Comparison of ENCODE assay signal across 12 cellular contexts in the genomic region with DNA sequence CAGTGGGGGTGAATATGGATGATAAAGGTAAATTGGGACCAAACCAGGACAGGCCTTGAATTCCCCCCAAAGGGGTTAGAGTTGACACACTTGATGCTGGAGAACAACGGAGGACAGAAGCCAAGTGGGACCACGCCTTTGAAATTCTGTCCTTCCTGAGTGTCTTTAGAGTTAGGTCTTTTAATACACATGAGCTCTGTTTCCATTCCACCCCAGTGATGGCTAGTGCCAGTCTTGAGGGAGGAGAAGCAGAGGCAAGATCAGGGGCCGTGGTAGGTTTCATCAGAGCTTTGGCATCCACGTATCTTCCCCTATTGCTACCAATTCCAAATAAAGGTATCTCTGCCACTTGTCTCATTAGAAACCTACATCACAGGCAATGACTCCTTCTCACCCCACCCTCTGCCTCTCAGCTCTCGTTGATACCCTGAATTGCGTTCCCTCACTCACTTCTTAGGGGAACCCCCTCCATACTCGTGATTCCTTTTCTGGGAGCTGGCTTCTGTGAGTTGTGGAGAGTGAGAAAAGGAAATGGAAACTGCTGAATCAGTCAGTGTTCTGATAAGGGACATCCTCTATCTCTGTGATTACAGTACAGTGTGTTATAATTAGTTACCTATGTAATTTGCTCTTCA. TPM values are rescaled to one million over a fixed set of nuclear protein-coding genes. Genes with fewer than 3 reads are reported as not detected.
DNase-seq lines count a peak whose midpoint lies in the region; ATAC-seq and TF ChIP-seq lines count a peak whose summit lies in the region.
"Had no signal": no experiment of that assay in that cellular context is flagged by ENCODE, and none has a peak within 500 bp of the region (broad histone marks: within the 10 kb centered on the region; RNA-seq: fewer than 3 reads in every experiment).

No MANE protein-coding gene starts in this region.

- H3K36me3 ChIP-seq in Caco-2 (ENCODE audit: control insufficient read depth, insufficient read depth, low read length), result no peaks in the 10 kb centered on the region
- H3K36me3 ChIP-seq: adrenal gland had no signal

- peaks cover 24% of the 10 kb centered on the region for H3K4me1 Mint-ChIP-seq in T-helper 17 cell
- peaks cover 57 to 75% (median 61%) of the 10 kb centered on the region in 3 donors for H3K4me1 Mint-ChIP-seq in naive B cell
- H3K4me1 Mint-ChIP-seq in Caco-2 (ENCODE audit: low read depth, unreplicated experiment), result no peaks in the 10 kb centered on the region

- CTCF ChIA-PET in Caco-2 (lab: Charles Lee), result no interaction called here

- H3K4me3 Mint-ChIP-seq in T-helper 17 cell (no peak overlapping the region), naive B cell (peak overlapping the region in 5 of 8 donors; percentile 0 to 59 (median 13)), Caco-2 (ENCODE audit: unreplicated experiment) (no peak overlapping the region)

- H3K9me3 Mint-ChIP-seq in naive B cell (no peaks in the 10 kb centered on the region), Caco-2 (ENCODE audit: unreplicated experiment) (no peaks in the 10 kb centered on the region)

- peaks cover 3% of the 10 kb centered on the region; the same call in 1 of the 2 replicates for H3K27me3 ChIP-seq in Caco-2 (replicated peaks; ENCODE audit: control insufficient read depth, insufficient read depth, low read length)
- H3K27me3 ChIP-seq: adrenal gland had no signal

- peak; percentile 32 for ATAC-seq in GM21786 (IDR thresholded peaks at IDR 0.05; ENCODE audit: unreplicated experiment)
- ATAC-seq in T-helper 17 cell, result peak; percentile 63
- ATAC-seq in naive B cell (ENCODE audit: low read depth in 2 of 2), result peak; percentile 28 to 51

- H3K9me3 ChIP-seq in T-helper 17 cell (ENCODE audit: control insufficient read depth, low read length, poor library complexity, severe bottlenecking) (no peaks in the 10 kb centered on the region), Caco-2 (no peaks in the 10 kb centered on the region)
- H3K9me3 ChIP-seq: adrenal gland had no signal

- H3K27ac Mint-ChIP-seq in T-helper 17 cell, result no peak overlapping the region
- peak overlapping the region in 5 of 6 donors; percentile 29 to 89 (median 74) for H3K27ac Mint-ChIP-seq in naive B cell
- H3K27ac Mint-ChIP-seq in Caco-2 (ENCODE audit: unreplicated experiment), result no peak overlapping the region

- BruUV-seq in Caco-2 (replicated peaks; lab: Mats Ljungman, UMichigan), result no TSS peak

- TF ChIP-seq CTCF in Caco-2 (IDR thresholded peaks at IDR 0.05; ENCODE audit: insufficient read depth in 1 of 2, low read depth in 1 of 2, low read length in 1 of 2, severe bottlenecking in 1 of 2, unreplicated experiment in 1 of 2), result no peak

- H3K27me3 Mint-ChIP-seq in T-helper 17 cell (peaks cover 85% of the 10 kb centered on the region), naive B cell (peaks cover 0 to 8% (median 0%) of the 10 kb centered on the region in 3 donors), Caco-2 (ENCODE audit: insufficient read depth, unreplicated experiment) (peaks cover 26% of the 10 kb centered on the region)

- intact Hi-C loops in Caco-2 (cut with micrococcal nuclease; ENCODE audit: unreplicated experiment), result no loop called here

- no peaks in the 10 kb centered on the region for H3K4me1 ChIP-seq in Caco-2
- H3K4me1 ChIP-seq: adrenal gland had no signal

- H3K36me3 Mint-ChIP-seq in T-helper 17 cell (ENCODE audit: low read depth) (peaks cover 6% of the 10 kb centered on the region), naive B cell (no peaks in the 10 kb centered on the region), Caco-2 (ENCODE audit: insufficient read depth, unreplicated experiment) (no peaks in the 10 kb centered on the region)

- no peak overlapping the region for H3K4me3 ChIP-seq in Caco-2 (ENCODE audit: low read depth, low read length)
- H3K4me3 ChIP-seq: adrenal gland had no signal

- peak; percentile 38 for DNase-seq in NK-92 treated with Interleukin-12 subunit alpha and Interleukin-12 subunit beta, amount 100 ng/mL, for 24 hours (lab: John Stamatoyannopoulos, UW)
- DNase-seq in NK-92 (lab: John Stamatoyannopoulos, UW; ENCODE audit: unreplicated experiment) (no peak), T-helper 17 cell (no peak), naive B cell (peak; percentile 31), Caco-2 (no peak), NCI-H2107 (lab: John Stamatoyannopoulos, UW) (no peak), NCI-H524 treated with DMSO at 0.1 percent for 48 hours (lab: John Stamatoyannopoulos, UW) (no peak)
- DNase-seq: adrenal gland, NCI-H526 treated with DMSO at 0.1 percent for 48 hours had no signal

- POLR2A ChIA-PET in Caco-2 (lab: Charles Lee), result no interaction called here

RNA-seq across cellular contexts. Expression of gene CCL3L1, which starts 2.4 kb away (rescaled TPM):
- total RNA-seq in T-helper 17 cell (1 to 10 TPM; 4.7 to 5.3 TPM), Caco-2 (2022) (not detected in 2 replicates)
- polyA plus RNA-seq in naive B cell (ENCODE audit: low read depth in 6 of 6), result 1 to 10 TPM in 1 of 6 donors, under 1 TPM in 3, not detected in 2; 0.48 to 1.5 (median 0.71) TPM
- total RNA-seq: epithelial cell of proximal tubule, pulmonary artery endothelial cell had no signal

RNA-seq across cellular contexts. Expression of gene CCL4L2, which starts 11.9 kb away (rescaled TPM):
- total RNA-seq in T-helper 17 cell (1 to 10 TPM in 1 of 2 donors, under 1 TPM in 1; 0.62 to 1.6 TPM), Caco-2 (2022) (not detected in 2 replicates)
- polyA plus RNA-seq in naive B cell (ENCODE audit: low read depth in 6 of 6), result 1 to 10 TPM in 2 of 6 donors, not detected in 4; 1.6 to 6.6 TPM
- total RNA-seq: epithelial cell of proximal tubule, pulmonary artery endothelial cell had no signal

RNA-seq across cellular contexts. Expression of gene TBC1D3B, which starts 22.5 kb away (rescaled TPM):
- 1 to 10 TPM; 3.5 to 3.6 TPM for total RNA-seq in T-helper 17 cell
- under 1 TPM in 1 of 6 donors, not detected in 5; 0.73 TPM for polyA plus RNA-seq in naive B cell (ENCODE audit: low read depth in 6 of 6)
- 9.1 and 12.5 TPM in 2 replicates for total RNA-seq in Caco-2 (2022)
- total RNA-seq: epithelial cell of proximal tubule had no signal

Comparison
In these comparisons a context has a peak if more than half of its experiments do, and no peak if none do; other contexts are left out.
1. DNase-seq: peak in NK-92 treated with Interleukin-12 subunit alpha and Interleukin-12 subunit beta, amount 100 ng/mL, for 24 hours (single experiment) and naive B cell (single experiment); none in NK-92 (single experiment), T-helper 17 cell (0 of 3), Caco-2 (0 of 2), NCI-H2107 (single experiment) and NCI-H524 treated with DMSO at 0.1 percent for 48 hours (single experiment).
2. H3K27ac Mint-ChIP-seq: peak in naive B cell (5 of 6); none in T-helper 17 cell (single experiment) and Caco-2 (single experiment).
3. H3K4me3 Mint-ChIP-seq: peak in naive B cell (5 of 8); none in T-helper 17 cell (single experiment) and Caco-2 (single experiment).
4. Peak in every context shown above with its lines, with median percentiles within 50 percentile points of each other: ATAC-seq.